ENCODE assay signal across 1 cellular context in the genomic region with DNA sequence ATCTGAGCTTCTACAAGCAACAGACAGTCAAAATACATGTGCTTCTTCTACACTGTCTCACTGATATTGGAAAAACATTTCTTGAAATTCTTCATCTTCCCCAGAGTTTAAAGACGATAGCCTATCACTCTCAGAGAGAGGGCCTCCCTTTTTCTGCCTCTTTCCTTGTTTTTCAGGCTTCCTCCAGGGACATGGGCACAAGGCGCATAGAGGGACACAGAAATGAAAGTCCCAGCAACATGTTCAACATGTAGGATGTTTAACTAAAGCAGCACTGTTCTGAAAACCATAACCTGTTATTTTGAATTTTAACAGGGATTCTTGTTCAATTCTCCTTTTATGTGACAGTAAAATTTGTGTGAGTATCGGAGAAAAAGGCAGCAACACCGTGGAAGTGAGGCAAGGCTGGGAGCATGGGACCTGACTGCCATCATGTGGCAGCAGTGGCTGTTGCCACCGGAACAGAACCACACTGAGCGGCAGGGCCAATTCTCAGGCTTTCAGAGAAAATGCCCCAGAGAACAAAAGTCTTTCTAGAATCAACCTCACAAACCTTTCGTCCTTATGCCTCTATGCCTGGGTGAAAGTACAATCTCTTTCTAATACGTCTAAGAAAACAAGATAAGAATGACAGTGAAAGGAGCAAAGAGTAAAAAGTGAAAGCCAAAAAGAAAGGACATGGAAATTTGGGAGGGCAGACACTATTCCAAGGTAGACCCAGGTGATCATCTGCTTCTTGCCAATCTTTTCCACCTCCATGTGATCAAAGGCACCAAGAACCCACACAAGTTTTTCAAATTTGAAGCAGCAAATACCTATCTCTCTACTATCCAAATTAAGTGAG.
A peak's percentile ranks its signal among the peaks of the same experiment; 100 is the strongest.
TF ChIP-seq lines count a peak whose summit lies in the region.

No MANE protein-coding gene starts in this region.

TF ChIP-seq in IMR-90, 13 proteins besides CTCF, POLR2A, EP300 and RAD21 (continued from another document):
- TF ChIP-seq, protein P1, sequence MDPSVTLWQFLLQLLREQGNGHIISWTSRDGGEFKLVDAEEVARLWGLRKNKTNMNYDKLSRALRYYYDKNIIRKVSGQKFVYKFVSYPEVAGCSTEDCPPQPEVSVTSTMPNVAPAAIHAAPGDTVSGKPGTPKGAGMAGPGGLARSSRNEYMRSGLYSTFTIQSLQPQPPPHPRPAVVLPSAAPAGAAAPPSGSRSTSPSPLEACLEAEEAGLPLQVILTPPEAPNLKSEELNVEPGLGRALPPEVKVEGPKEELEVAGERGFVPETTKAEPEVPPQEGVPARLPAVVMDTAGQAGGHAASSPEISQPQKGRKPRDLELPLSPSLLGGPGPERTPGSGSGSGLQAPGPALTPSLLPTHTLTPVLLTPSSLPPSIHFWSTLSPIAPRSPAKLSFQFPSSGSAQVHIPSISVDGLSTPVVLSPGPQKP (IDR thresholded peaks at IDR 0.05; ENCODE audit: borderline replicate concordance, low read depth, low read length) = no peak
- TF ChIP-seq NFE2L2 (IDR thresholded peaks at IDR 0.05; ENCODE audit: low read depth, low read length) (no peak), SMC3 (IDR thresholded peaks at IDR 0.05; ENCODE audit: low read depth, low read length) (peak; percentile 83)
TF ChIP-seq in IMR-90: peak in this region for 1.
